ENCODE assay signal across 8 cellular contexts in genomic region chr9:89179535-89179919, GRCh38. TPM values are rescaled to one million over a fixed set of nuclear protein-coding genes. Genes with fewer than 3 reads are reported as not detected.
DNase-seq lines count a peak whose midpoint lies in the region; ATAC-seq, FAIRE-seq and TF ChIP-seq lines count a peak whose summit lies in the region.

No MANE protein-coding gene starts in this region.

- peaks cover 27% of the 10 kb centered on the region for H3K4me1 ChIP-seq in A673 (ENCODE audit: insufficient read depth, low read length, poor library complexity, severe bottlenecking)
- H3K4me1 ChIP-seq in lower lobe of right lung, result peaks cover 35% of the 10 kb centered on the region
- peaks cover 20% of the 10 kb centered on the region for H3K4me1 ChIP-seq in vagina

- DNase-seq in A673 (ENCODE audit: low spot score), result peak; percentile 61
- DNase-seq in bronchial epithelial cell (ENCODE audit: low read depth), result peak; percentile 29
- no peak for DNase-seq in lower lobe of right lung
- DNase-seq in vagina (ENCODE audit: extremely low spot score in 2 of 2), result no peak
- no peak for DNase-seq in stimulated activated CD8-positive, alpha-beta memory T cell treated with anti-CD3 and anti-CD28 coated beads, Interleukin-4, amount 100 ng/mL, for 48 hours
- no peak for DNase-seq in activated CD4-positive, alpha-beta T cell treated with anti-CD3 and anti-CD28 coated beads for 1 hour

- H3K27me3 ChIP-seq in A673 (replicated peaks; ENCODE audit: insufficient read depth, low read depth, low read length, poor library complexity), result peaks cover 5% of the 10 kb centered on the region
- peaks cover 7% of the 10 kb centered on the region for H3K27me3 ChIP-seq in bronchial epithelial cell (ENCODE audit: control insufficient read depth, insufficient read depth, low read length)
- peaks cover 32% of the 10 kb centered on the region for H3K27me3 ChIP-seq in lower lobe of right lung (ENCODE audit: low read depth)
- no peaks in the 10 kb centered on the region for H3K27me3 ChIP-seq in vagina

- H3K36me3 ChIP-seq in A673 (ENCODE audit: insufficient read depth, low read length, poor library complexity, severe bottlenecking), result no peaks in the 10 kb centered on the region
- H3K36me3 ChIP-seq in bronchial epithelial cell (ENCODE audit: control insufficient read depth, insufficient read depth, low read length), result no peaks in the 10 kb centered on the region
- H3K36me3 ChIP-seq in lower lobe of right lung, result no peaks in the 10 kb centered on the region
- no peaks in the 10 kb centered on the region for H3K36me3 ChIP-seq in vagina

- POLR2A ChIA-PET in A673 (lab: Charles Lee; ENCODE audit: low non-redundant PET), result no interaction called here

- TF ChIP-seq POLR2A in vagina (IDR thresholded peaks at IDR 0.05), result no peak

- H3K9me3 ChIP-seq in A673 (ENCODE audit: low read depth, low read length, poor library complexity, severe bottlenecking) (no peaks in the 10 kb centered on the region), lower lobe of right lung (no peaks in the 10 kb centered on the region), vagina (no peaks in the 10 kb centered on the region)

- CTCF ChIA-PET in A673 (lab: Charles Lee), result no interaction called here

- no TSS peak for BruUV-seq in A673 (replicated peaks; lab: Mats Ljungman, UMichigan)

- TF ChIP-seq CTCF in A673 (conservative IDR thresholded peaks at IDR 0.05; ENCODE audit: low read depth, low read length) (no peak), bronchial epithelial cell (IDR thresholded peaks at IDR 0.05; ENCODE audit: insufficient read depth, low read length, severe bottlenecking) (no peak), lower lobe of right lung (IDR thresholded peaks at IDR 0.05) (no peak), vagina (IDR thresholded peaks at IDR 0.05) (no peak)

- intact Hi-C loops in A673 (cut with micrococcal nuclease; ENCODE audit: unreplicated experiment), result loop anchor here (10.0 kb wide), 1 partner anchor 175 kb away; no protein-coding TSS in a partner anchor
- intact Hi-C loops in lower lobe of right lung (cut with DNase I), result no loop called here
- intact Hi-C loops in vagina (cut with DNase I), result loop anchor here (10.0 kb wide), 2 partner anchors 105 to 155 kb away; no protein-coding TSS in a partner anchor

- peak overlapping the region; percentile 83 for H3K27ac ChIP-seq in A673 (ENCODE audit: low read depth, low read length, poor library complexity, severe bottlenecking)
- H3K27ac ChIP-seq in lower lobe of right lung, result peak overlapping the region; percentile 81
- peak overlapping the region; percentile 89 for H3K27ac ChIP-seq in vagina

- H3K4me3 ChIP-seq in A673 (ENCODE audit: low read depth, low read length, poor library complexity, severe bottlenecking), result peak overlapping the region; percentile 54
- H3K4me3 ChIP-seq in bronchial epithelial cell (ENCODE audit: low read depth, low read length), result peak overlapping the region; percentile 33
- H3K4me3 ChIP-seq in lower lobe of right lung, result peak overlapping the region; percentile 61
- peak overlapping the region; percentile 39 to 61 for H3K4me3 ChIP-seq in vagina

- FAIRE-seq in bronchial epithelial cell (lab: Jason Lieb, UNC), result no peak

- ATAC-seq in HG02610 (IDR thresholded peaks at IDR 0.05; ENCODE audit: unreplicated experiment) (peak; percentile 4), lower lobe of right lung (no peak), HG03442 (IDR thresholded peaks at IDR 0.05; ENCODE audit: unreplicated experiment) (no peak)

RNA-seq across cellular contexts. Expression of gene SHC3, which starts 0.9 kb away (rescaled TPM):
- total RNA-seq in A673 (2021) (5.5 and 6.6 TPM in 2 replicates), bronchial epithelial cell (under 0.01 and 0.26 TPM in 2 replicates), lower lobe of right lung (13.2 TPM), vagina (6.1 TPM)

Comparison
In these comparisons a context has a peak if more than half of its experiments do, and no peak if none do; other contexts are left out.
1. DNase-seq: peak in A673 (single experiment) and bronchial epithelial cell (single experiment); none in lower lobe of right lung (single experiment), vagina (0 of 2), stimulated activated CD8-positive, alpha-beta memory T cell treated with anti-CD3 and anti-CD28 coated beads, Interleukin-4, amount 100 ng/mL, for 48 hours (single experiment) and activated CD4-positive, alpha-beta T cell treated with anti-CD3 and anti-CD28 coated beads for 1 hour (single experiment).
2. Peak in every context shown above with its lines, with median percentiles within 50 percentile points of each other: H3K27ac ChIP-seq and H3K4me3 ChIP-seq.